ENCODE assay signal across 1 cellular context in the genomic region with DNA sequence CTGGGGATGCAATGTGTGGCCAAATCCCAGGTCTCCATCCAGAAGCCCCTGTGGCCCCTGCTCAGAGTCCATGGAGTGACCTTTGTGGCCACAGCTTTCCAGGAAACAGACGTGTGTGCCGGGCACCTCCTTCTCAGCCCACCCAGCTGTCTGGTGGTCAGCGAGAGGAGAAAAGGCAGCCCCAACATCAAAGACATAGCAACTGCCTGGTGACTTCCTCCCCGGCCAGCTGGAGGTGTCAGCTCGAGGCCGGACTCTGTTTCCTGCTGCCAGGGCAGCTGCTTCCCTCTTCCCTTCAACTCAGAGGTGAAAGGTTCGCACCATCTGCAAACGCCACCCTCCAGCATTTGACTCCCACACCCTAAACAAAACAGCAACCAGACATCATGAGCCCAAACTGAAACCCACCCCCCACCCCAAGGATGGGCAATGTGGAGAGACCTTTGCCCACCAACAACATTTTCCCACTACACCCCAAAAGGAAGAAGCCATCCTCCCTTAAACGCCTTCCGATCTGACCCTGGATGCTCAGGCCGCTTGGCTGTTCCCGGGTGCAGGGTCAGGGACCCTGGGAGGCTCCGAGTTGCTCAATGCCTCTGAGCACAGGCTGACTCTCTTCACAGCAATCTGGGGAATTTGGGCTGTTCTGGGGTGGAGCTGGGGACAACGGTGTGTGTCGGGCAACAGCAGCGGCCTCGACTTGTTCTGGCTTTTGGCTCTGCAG.
TF ChIP-seq lines count a peak whose summit lies in the region.

No MANE protein-coding gene starts in this region.

TF ChIP-seq in HepG2, 621 proteins besides CTCF, POLR2A, EP300 and RAD21 (continued from another document and continues in another):
- TF ChIP-seq ZNF549 (CRISPR knock-in tag; IDR thresholded peaks at IDR 0.05) (no peak), HES4 (CRISPR knock-in tag; IDR thresholded peaks at IDR 0.05; ENCODE audit: borderline replicate concordance) (no peak), ZNF33A (CRISPR knock-in tag; IDR thresholded peaks at IDR 0.05; ENCODE audit: borderline replicate concordance) (no peak), EZH2 (conservative IDR thresholded peaks at IDR 0.05; ENCODE audit: low read depth, low read length) (no peak), GATAD2A (CRISPR knock-in tag; IDR thresholded peaks at IDR 0.05) (peak; percentile 55; the same call in 1 of the 2 replicates), ARID5B (CRISPR knock-in tag; IDR thresholded peaks at IDR 0.05) (peak; percentile 90), ZBTB14 (CRISPR knock-in tag; IDR thresholded peaks at IDR 0.05) (no peak), ELF4 (CRISPR knock-in tag; IDR thresholded peaks at IDR 0.05; ENCODE audit: borderline replicate concordance) (no peak), SKIL (CRISPR knock-in tag; IDR thresholded peaks at IDR 0.05; ENCODE audit: borderline replicate concordance) (peak; percentile 93), ETV6 (CRISPR knock-in tag; conservative IDR thresholded peaks at IDR 0.05) (no peak), ZNF580 (CRISPR knock-in tag; IDR thresholded peaks at IDR 0.05; ENCODE audit: borderline replicate concordance, low read depth) (0 out of 2 replicates have a peak, but pooled peaks have one; percentile 22), ZNF619 (CRISPR knock-in tag; IDR thresholded peaks at IDR 0.05) (peak; percentile 76; the same call in 1 of the 2 replicates), RBM22 (optimal IDR thresholded peaks at IDR 0.05; ENCODE audit: low read length) (no peak), NFYB (CRISPR knock-in tag; IDR thresholded peaks at IDR 0.05) (no peak), ZNF546 (CRISPR knock-in tag; conservative IDR thresholded peaks at IDR 0.05) (no peak), PHF8 (CRISPR knock-in tag; IDR thresholded peaks at IDR 0.05) (no peak), ZNF513 (CRISPR knock-in tag; conservative IDR thresholded peaks at IDR 0.05) (no peak)
- TF ChIP-seq, protein P1, sequence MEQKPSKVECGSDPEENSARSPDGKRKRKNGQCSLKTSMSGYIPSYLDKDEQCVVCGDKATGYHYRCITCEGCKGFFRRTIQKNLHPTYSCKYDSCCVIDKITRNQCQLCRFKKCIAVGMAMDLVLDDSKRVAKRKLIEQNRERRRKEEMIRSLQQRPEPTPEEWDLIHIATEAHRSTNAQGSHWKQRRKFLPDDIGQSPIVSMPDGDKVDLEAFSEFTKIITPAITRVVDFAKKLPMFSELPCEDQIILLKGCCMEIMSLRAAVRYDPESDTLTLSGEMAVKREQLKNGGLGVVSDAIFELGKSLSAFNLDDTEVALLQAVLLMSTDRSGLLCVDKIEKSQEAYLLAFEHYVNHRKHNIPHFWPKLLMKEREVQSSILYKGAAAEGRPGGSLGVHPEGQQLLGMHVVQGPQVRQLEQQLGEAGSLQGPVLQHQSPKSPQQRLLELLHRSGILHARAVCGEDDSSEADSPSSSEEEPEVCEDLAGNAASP (CRISPR knock-in tag; IDR thresholded peaks at IDR 0.05; ENCODE audit: borderline replicate concordance), result peak; percentile 18; the same call in 1 of the 2 replicates
- TF ChIP-seq, protein P2, sequence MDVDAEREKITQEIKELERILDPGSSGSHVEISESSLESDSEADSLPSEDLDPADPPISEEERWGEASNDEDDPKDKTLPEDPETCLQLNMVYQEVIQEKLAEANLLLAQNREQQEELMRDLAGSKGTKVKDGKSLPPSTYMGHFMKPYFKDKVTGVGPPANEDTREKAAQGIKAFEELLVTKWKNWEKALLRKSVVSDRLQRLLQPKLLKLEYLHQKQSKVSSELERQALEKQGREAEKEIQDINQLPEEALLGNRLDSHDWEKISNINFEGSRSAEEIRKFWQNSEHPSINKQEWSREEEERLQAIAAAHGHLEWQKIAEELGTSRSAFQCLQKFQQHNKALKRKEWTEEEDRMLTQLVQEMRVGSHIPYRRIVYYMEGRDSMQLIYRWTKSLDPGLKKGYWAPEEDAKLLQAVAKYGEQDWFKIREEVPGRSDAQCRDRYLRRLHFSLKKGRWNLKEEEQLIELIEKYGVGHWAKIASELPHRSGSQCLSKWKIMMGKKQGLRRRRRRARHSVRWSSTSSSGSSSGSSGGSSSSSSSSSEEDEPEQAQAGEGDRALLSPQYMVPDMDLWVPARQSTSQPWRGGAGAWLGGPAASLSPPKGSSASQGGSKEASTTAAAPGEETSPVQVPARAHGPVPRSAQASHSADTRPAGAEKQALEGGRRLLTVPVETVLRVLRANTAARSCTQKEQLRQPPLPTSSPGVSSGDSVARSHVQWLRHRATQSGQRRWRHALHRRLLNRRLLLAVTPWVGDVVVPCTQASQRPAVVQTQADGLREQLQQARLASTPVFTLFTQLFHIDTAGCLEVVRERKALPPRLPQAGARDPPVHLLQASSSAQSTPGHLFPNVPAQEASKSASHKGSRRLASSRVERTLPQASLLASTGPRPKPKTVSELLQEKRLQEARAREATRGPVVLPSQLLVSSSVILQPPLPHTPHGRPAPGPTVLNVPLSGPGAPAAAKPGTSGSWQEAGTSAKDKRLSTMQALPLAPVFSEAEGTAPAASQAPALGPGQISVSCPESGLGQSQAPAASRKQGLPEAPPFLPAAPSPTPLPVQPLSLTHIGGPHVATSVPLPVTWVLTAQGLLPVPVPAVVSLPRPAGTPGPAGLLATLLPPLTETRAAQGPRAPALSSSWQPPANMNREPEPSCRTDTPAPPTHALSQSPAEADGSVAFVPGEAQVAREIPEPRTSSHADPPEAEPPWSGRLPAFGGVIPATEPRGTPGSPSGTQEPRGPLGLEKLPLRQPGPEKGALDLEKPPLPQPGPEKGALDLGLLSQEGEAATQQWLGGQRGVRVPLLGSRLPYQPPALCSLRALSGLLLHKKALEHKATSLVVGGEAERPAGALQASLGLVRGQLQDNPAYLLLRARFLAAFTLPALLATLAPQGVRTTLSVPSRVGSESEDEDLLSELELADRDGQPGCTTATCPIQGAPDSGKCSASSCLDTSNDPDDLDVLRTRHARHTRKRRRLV (CRISPR knock-in tag; IDR thresholded peaks at IDR 0.05), result no peak
- TF ChIP-seq, protein P3, sequence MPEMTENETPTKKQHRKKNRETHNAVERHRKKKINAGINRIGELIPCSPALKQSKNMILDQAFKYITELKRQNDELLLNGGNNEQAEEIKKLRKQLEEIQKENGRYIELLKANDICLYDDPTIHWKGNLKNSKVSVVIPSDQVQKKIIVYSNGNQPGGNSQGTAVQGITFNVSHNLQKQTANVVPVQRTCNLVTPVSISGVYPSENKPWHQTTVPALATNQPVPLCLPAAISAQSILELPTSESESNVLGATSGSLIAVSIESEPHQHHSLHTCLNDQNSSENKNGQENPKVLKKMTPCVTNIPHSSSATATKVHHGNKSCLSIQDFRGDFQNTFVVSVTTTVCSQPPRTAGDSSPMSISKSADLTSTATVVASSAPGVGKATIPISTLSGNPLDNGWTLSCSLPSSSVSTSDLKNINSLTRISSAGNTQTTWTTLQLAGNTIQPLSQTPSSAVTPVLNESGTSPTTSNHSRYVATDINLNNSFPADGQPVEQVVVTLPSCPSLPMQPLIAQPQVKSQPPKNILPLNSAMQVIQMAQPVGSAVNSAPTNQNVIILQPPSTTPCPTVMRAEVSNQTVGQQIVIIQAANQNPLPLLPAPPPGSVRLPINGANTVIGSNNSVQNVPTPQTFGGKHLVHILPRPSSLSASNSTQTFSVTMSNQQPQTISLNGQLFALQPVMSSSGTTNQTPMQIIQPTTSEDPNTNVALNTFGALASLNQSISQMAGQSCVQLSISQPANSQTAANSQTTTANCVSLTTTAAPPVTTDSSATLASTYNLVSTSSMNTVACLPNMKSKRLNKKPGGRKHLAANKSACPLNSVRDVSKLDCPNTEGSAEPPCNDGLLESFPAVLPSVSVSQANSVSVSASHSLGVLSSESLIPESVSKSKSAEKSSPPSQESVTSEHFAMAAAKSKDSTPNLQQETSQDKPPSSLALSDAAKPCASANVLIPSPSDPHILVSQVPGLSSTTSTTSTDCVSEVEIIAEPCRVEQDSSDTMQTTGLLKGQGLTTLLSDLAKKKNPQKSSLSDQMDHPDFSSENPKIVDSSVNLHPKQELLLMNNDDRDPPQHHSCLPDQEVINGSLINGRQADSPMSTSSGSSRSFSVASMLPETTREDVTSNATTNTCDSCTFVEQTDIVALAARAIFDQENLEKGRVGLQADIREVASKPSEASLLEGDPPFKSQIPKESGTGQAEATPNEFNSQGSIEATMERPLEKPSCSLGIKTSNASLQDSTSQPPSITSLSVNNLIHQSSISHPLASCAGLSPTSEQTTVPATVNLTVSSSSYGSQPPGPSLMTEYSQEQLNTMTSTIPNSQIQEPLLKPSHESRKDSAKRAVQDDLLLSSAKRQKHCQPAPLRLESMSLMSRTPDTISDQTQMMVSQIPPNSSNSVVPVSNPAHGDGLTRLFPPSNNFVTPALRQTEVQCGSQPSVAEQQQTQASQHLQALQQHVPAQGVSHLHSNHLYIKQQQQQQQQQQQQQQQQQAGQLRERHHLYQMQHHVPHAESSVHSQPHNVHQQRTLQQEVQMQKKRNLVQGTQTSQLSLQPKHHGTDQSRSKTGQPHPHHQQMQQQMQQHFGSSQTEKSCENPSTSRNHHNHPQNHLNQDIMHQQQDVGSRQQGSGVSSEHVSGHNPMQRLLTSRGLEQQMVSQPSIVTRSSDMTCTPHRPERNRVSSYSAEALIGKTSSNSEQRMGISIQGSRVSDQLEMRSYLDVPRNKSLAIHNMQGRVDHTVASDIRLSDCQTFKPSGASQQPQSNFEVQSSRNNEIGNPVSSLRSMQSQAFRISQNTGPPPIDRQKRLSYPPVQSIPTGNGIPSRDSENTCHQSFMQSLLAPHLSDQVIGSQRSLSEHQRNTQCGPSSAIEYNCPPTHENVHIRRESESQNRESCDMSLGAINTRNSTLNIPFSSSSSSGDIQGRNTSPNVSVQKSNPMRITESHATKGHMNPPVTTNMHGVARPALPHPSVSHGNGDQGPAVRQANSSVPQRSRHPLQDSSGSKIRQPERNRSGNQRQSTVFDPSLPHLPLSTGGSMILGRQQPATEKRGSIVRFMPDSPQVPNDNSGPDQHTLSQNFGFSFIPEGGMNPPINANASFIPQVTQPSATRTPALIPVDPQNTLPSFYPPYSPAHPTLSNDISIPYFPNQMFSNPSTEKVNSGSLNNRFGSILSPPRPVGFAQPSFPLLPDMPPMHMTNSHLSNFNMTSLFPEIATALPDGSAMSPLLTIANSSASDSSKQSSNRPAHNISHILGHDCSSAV (CRISPR knock-in tag; IDR thresholded peaks at IDR 0.05; ENCODE audit: borderline replicate concordance), result no peak
